8 cellular contexts compared by ENCODE assay signal in genomic region chr1:20732588-20733360, GRCh38. TPM values are rescaled to one million over a fixed set of nuclear protein-coding genes. Genes with fewer than 3 reads are reported as not detected.
DNase-seq lines count a peak whose midpoint lies in the region; ATAC-seq and TF ChIP-seq lines count a peak whose summit lies in the region.

SH2D5 (minus strand) TSS chr1:20732703; CDS start chr1:20728044, 4,659 bp downstream.

- H3K9me3 Mint-ChIP-seq in T-cell = no peaks in the 10 kb centered on the region

- no peaks in the 10 kb centered on the region for H4K20me1 ChIP-seq in Loucy (ENCODE audit: insufficient read depth, low read length, poor library complexity, severe bottlenecking)

- peaks cover 5% of the 10 kb centered on the region for H3K27me3 ChIP-seq in Loucy (ENCODE audit: insufficient read depth, low read length, poor library complexity, severe bottlenecking)
- peaks cover 0 to 4% of the 10 kb centered on the region in 2 donors for H3K27me3 ChIP-seq in right atrium auricular region
- no peaks in the 10 kb centered on the region for H3K27me3 ChIP-seq in prostate gland (replicated peaks; ENCODE audit: insufficient read depth)

- peaks cover 12 to 24% (median 23%) of the 10 kb centered on the region in 3 donors for H3K4me1 Mint-ChIP-seq in T-cell

- TF ChIP-seq CTCF in Loucy (conservative IDR thresholded peaks at IDR 0.05; ENCODE audit: low read length) (peak; percentile 60), right atrium auricular region (IDR thresholded peaks at IDR 0.05) (peak in 1 of 2 donors; percentile 49), prostate gland (IDR thresholded peaks at IDR 0.05) (peak in 3 of 4 experiments; percentile 13 to 44 (median 43))

- H3K27ac Mint-ChIP-seq in T-cell = no peak within 1 kb of the TSS

- H3K79me2 ChIP-seq in Loucy (ENCODE audit: insufficient read depth, low read length) = no peaks in the 10 kb centered on the region

- H3K9me3 ChIP-seq in Loucy (ENCODE audit: insufficient read depth, low read depth, low read length) = no peaks in the 10 kb centered on the region
- no peaks in the 10 kb centered on the region for H3K9me3 ChIP-seq in right atrium auricular region
- no peaks in the 10 kb centered on the region for H3K9me3 ChIP-seq in prostate gland

- peak within 1 kb of the TSS; percentile 71 to 74 for H3K27ac ChIP-seq in right atrium auricular region
- H3K27ac ChIP-seq in prostate gland = peak within 1 kb of the TSS; percentile 56 to 63

- H2AFZ ChIP-seq in Loucy (ENCODE audit: low read length) = peak within 1 kb of the TSS; percentile 60

- H3F3A ChIP-seq in Loucy (ENCODE audit: low read depth) = no peaks in the 10 kb centered on the region

- WGBS in prostate gland = under 1% methylated on average over 36 of the region's 38 CpGs

- intact Hi-C loops in prostate gland (cut with DNase I) = loop anchor here (2.0 to 10.0 kb wide), 2 partner anchors 36 to 52 kb away; partner anchors contain the start of gene HP1BP3

- no peak for TF ChIP-seq POLR2A in prostate gland (IDR thresholded peaks at IDR 0.05)

- H3K4me1 ChIP-seq in Loucy (ENCODE audit: insufficient read depth, low read length, poor library complexity, severe bottlenecking) (peaks cover 14% of the 10 kb centered on the region), right atrium auricular region (peaks cover 0 to 29% of the 10 kb centered on the region in 2 donors), prostate gland (replicated peaks) (no peaks in the 10 kb centered on the region)

- peaks cover 4% of the 10 kb centered on the region; the same call in 1 of the 2 replicates for H3K36me3 ChIP-seq in Loucy (ENCODE audit: insufficient read depth, low read length)
- H3K36me3 ChIP-seq in right atrium auricular region = no peaks in the 10 kb centered on the region
- no peaks in the 10 kb centered on the region for H3K36me3 ChIP-seq in prostate gland

- H3K4me3 ChIP-seq in Loucy (ENCODE audit: low read length, poor library complexity, severe bottlenecking) = peak within 1 kb of the TSS; percentile 67
- H3K4me3 ChIP-seq in right atrium auricular region = peak within 1 kb of the TSS; percentile 40 to 58
- H3K4me3 ChIP-seq in prostate gland = peak within 1 kb of the TSS; percentile 45 to 64

- DNase-seq in DMS153 (lab: John Stamatoyannopoulos, UW) (peak; percentile 59), T-cell (peak in 33 of 34 experiments; percentile 27 to 68 (median 51)), amygdala (lab: John Stamatoyannopoulos, UW) (peak in 38 of 56 donors; percentile 19 to 78 (median 51)), right atrium auricular region (ENCODE audit: low spot score) (peak; percentile 87), prostate gland (ENCODE audit: low spot score) (peak; percentile 84), ureter (ENCODE audit: low spot score) (peak; percentile 87)

- ATAC-seq in GM21515 (IDR thresholded peaks at IDR 0.05; ENCODE audit: unreplicated experiment) (peak; percentile 55), T-cell (replicated peaks in 1 of 4) (peak; percentile 65 to 68 (median 66))

- H3K9ac ChIP-seq in Loucy (ENCODE audit: low read depth, low read length, poor library complexity, severe bottlenecking) = peak within 1 kb of the TSS; percentile 6

- peaks cover 14% of the 10 kb centered on the region for H3K36me3 Mint-ChIP-seq in T-cell

- H3K4me3 Mint-ChIP-seq in T-cell = peak within 1 kb of the TSS; percentile 78 to 90 (median 81)

- H3K27me3 Mint-ChIP-seq in T-cell = peaks cover 0 to 29% of the 10 kb centered on the region in 2 donors

- POLR2A ChIA-PET in T-cell (lab: Charles Lee) = interaction anchor here in 1 of 2 donors (0.6 kb wide), 1 partner anchor 44 kb away, joined by 3 read pairs; no protein-coding TSS in a partner anchor

- CTCF ChIA-PET in T-cell (lab: Charles Lee) = interaction anchor here (0.8 to 1.6 kb wide), 3 partner anchors 10 to 54 kb away, joined by 4 to 6 read pairs (median 6); partner anchors contain the start of gene HP1BP3 (in 1 of the 2)

- no peaks in the 10 kb centered on the region for H3K9me2 ChIP-seq in Loucy (replicated peaks; ENCODE audit: low read depth, low read length)

- H3K4me2 ChIP-seq in Loucy (ENCODE audit: low read depth, low read length, poor library complexity, severe bottlenecking) = peak within 1 kb of the TSS; percentile 87

RNA-seq across cellular contexts. Expression of gene SH2D5, which starts in this region (rescaled TPM):
- total RNA-seq in T-cell = under 1 TPM; 0.07 to 0.58 (median 0.33) TPM
- total RNA-seq in right atrium auricular region = under 1 TPM in 1 of 2 donors, not detected in 1; 0.63 TPM
- 1 to 10 TPM in 1 of 2 donors, not detected in 1; 2.2 TPM for total RNA-seq in prostate gland
- 0.49 TPM for total RNA-seq in ureter

Comparison
In these comparisons a context has a peak if more than half of its experiments do, and no peak if none do; other contexts are left out.
1. Peak in every context shown above with its lines: DNase-seq, ATAC-seq, H3K4me3 ChIP-seq and H3K27ac ChIP-seq.
2. Peak in DNase-seq and ATAC-seq in T-cell; RNA of the gene not detected or under 1 TPM.
3. Peak in DNase-seq, H3K4me3 ChIP-seq and H3K27ac ChIP-seq in right atrium auricular region; RNA of the gene not detected or under 1 TPM.
4. Peak in DNase-seq in ureter; RNA of the gene not detected or under 1 TPM.